In genomic region chr19:10872551-10873107, GRCh38 we compare ENCODE assay signal across 8 cellular contexts. TPM values are rescaled to one million over a fixed set of nuclear protein-coding genes. Genes with fewer than 3 reads are reported as not detected.
DNase-seq lines count a peak whose midpoint lies in the region; ATAC-seq, FAIRE-seq and TF ChIP-seq lines count a peak whose summit lies in the region.

No MANE protein-coding gene starts in this region.

- peak overlapping the region; percentile 13; the same call in 1 of the 2 replicates for H4K5ac ChIP-seq in IMR-90 (ENCODE audit: low read depth, low read length)

- TF ChIP-seq POLR2A in A549 (IDR thresholded peaks at IDR 0.05; ENCODE audit: low read length) (no peak), IMR-90 (IDR thresholded peaks at IDR 0.05; ENCODE audit: low read depth, low read length) (no peak)

- no TSS peak for BruUV-seq in IMR-90 (replicated peaks; lab: Mats Ljungman, UMichigan)

- H3K23ac ChIP-seq in IMR-90 (ENCODE audit: low read depth, low read length), result peak overlapping the region; percentile 87

- no peak overlapping the region; the same call in none of the 2 replicates for H3K56ac ChIP-seq in IMR-90 (ENCODE audit: extremely low read depth, insufficient read depth, low read length)

- H3K9me3 ChIP-seq in A549 (no peaks in the 10 kb centered on the region), IMR-90 (ENCODE audit: control insufficient read depth, insufficient read depth, low read length) (no peaks in the 10 kb centered on the region), mucosa of stomach (ENCODE audit: control insufficient read depth, low read length) (no peaks in the 10 kb centered on the region)

- H3K18ac ChIP-seq in IMR-90 (ENCODE audit: low read depth, low read length), result no peak overlapping the region; the same call in 1 of the 2 replicates

- POLR2A ChIA-PET in A549 (lab: Yijun Ruan, JAX) (interaction anchor here (0.8 kb wide), 1 partner anchor 64 kb away, joined by 5 read pairs; no protein-coding TSS in a partner anchor), IMR-90 (lab: Charles Lee; ENCODE audit: unreplicated experiment) (interaction anchor here (0.6 kb wide), 2 partner anchors 69 to 490 kb away, joined by 3 to 4 read pairs; no protein-coding TSS in a partner anchor)

- DNase-seq in A549 (ENCODE audit: low read depth in 1 of 2, low spot score in 1 of 2) (no peak), IMR-90 (no peak), astrocyte of the spinal cord (ENCODE audit: low read depth, low spot score) (no peak), GM03348 (ENCODE audit: low spot score) (no peak), NCI-H2081 (lab: John Stamatoyannopoulos, UW) (no peak), NCI-H82 treated with DMSO at 0.1 percent for 48 hours (lab: John Stamatoyannopoulos, UW; ENCODE audit: unreplicated experiment) (no peak)

- peaks cover 13 to 52% of the 10 kb centered on the region in 2 experiments for H3K79me1 ChIP-seq in IMR-90 (ENCODE audit: low read depth in 1 of 2, low read length in 2 of 2)

- H3K4me3 ChIP-seq in A549 (peak overlapping the region; percentile 99), IMR-90 (ENCODE audit: insufficient read depth, low read depth, low read length) (peak overlapping the region; percentile 97), astrocyte of the spinal cord (ENCODE audit: low read depth, low read length) (peak overlapping the region; percentile 92), mucosa of stomach (ENCODE audit: low read length) (peak overlapping the region; percentile 56)

- peak overlapping the region; percentile 95 for H2AK9ac ChIP-seq in IMR-90 (replicated peaks; ENCODE audit: low read depth, low read length, poor library complexity)

- H2BK20ac ChIP-seq in IMR-90 (ENCODE audit: low read depth, low read length), result no peak overlapping the region

- H3K4me2 ChIP-seq in A549 (peak overlapping the region; percentile 80), IMR-90 (ENCODE audit: low read depth, low read length) (peak overlapping the region; percentile 93)

- TF ChIP-seq RAD21 in A549 (conservative IDR thresholded peaks at IDR 0.05 in 1 of 2, IDR thresholded peaks at IDR 0.05 in 1 of 2), result no peak
- no peak for TF ChIP-seq RAD21 in IMR-90 (IDR thresholded peaks at IDR 0.05; ENCODE audit: low read length)

- H3K14ac ChIP-seq in IMR-90 (replicated peaks; ENCODE audit: low read depth, low read length), result peak overlapping the region; percentile 41

- no peak for ATAC-seq in A549
- no peak for ATAC-seq in IMR-90 (ENCODE audit: low read depth)
- ATAC-seq in HG02610 (IDR thresholded peaks at IDR 0.05; ENCODE audit: unreplicated experiment), result no peak

- dilution Hi-C loops in IMR-90 (cut with HindIII; ENCODE audit: low sequenced_read_pairs, unreplicated experiment), result no loop called here

- H2AK5ac ChIP-seq in IMR-90 (ENCODE audit: low read depth, low read length), result peak overlapping the region; percentile 89

- peak overlapping the region; percentile 96 for H2BK5ac ChIP-seq in IMR-90 (ENCODE audit: low read depth, low read length, poor library complexity, severe bottlenecking)

- CTCF ChIA-PET in A549 (lab: Yijun Ruan, JAX) (interaction anchor here (0.8 to 2.0 kb wide), 8 partner anchors 8 to 37 kb away, joined by 3 to 9 read pairs (median 4); partner anchors contain the start of gene TMED1), IMR-90 (lab: Yijun Ruan, JAX) (interaction anchor here (0.8 kb wide), 1 partner anchor 64 kb away, joined by 6 read pairs; no protein-coding TSS in a partner anchor)

- no peak for FAIRE-seq in A549 (lab: Jason Lieb, UNC)

- H4K91ac ChIP-seq in IMR-90 (ENCODE audit: insufficient read depth, low read depth, low read length), result peak overlapping the region; percentile 31

- 23% methylated on average over 16 of the region's 16 CpGs for WGBS in A549 (ENCODE audit: missing lambda C conversion rate)
- no CpG with 5 or more reads among the region's 16 CpGs for WGBS in IMR-90 (ENCODE audit: extremely low coverage in 2 of 2, insufficient read length in 1 of 2), 2 experiments

- H3K9ac ChIP-seq in IMR-90 (ENCODE audit: low read depth, low read length) (peak overlapping the region; percentile 93), mucosa of stomach (ENCODE audit: low read length) (peak overlapping the region; percentile 82)

- peak overlapping the region; percentile 54 for H3K4ac ChIP-seq in IMR-90 (ENCODE audit: low read depth, low read length)

- no peaks in the 10 kb centered on the region for H3K36me3 ChIP-seq in IMR-90 (ENCODE audit: control insufficient read depth, insufficient read depth, low read length)
- H3K36me3 ChIP-seq in mucosa of stomach (ENCODE audit: control insufficient read depth, insufficient read depth, low read length), result no peaks in the 10 kb centered on the region

- H3K4me1 ChIP-seq in A549 (peaks cover 11% of the 10 kb centered on the region; the same call in 1 of the 3 replicates), IMR-90 (ENCODE audit: control insufficient read depth, insufficient read depth, low read length) (peaks cover 6% of the 10 kb centered on the region), mucosa of stomach (ENCODE audit: control insufficient read depth, insufficient read depth, low read length) (peaks cover 16% of the 10 kb centered on the region)

- peaks cover 16% of the 10 kb centered on the region for H3K9me1 ChIP-seq in IMR-90 (ENCODE audit: insufficient read depth, low read length)

- H3K27ac ChIP-seq in A549, result peak overlapping the region; percentile 97 to 99
- H3K27ac ChIP-seq in IMR-90 (ENCODE audit: insufficient read depth, low read length), result peak overlapping the region; percentile 81

- H3K27me3 ChIP-seq in IMR-90 (ENCODE audit: control insufficient read depth, insufficient read depth, low read length) (no peaks in the 10 kb centered on the region), mucosa of stomach (ENCODE audit: control insufficient read depth, insufficient read depth, low read length) (no peaks in the 10 kb centered on the region)

- intact Hi-C loops in IMR-90 (cut with micrococcal nuclease), result loop anchor here (5.0 kb wide), 1 partner anchor 55 kb away; the partner anchor contains the start of genes TIMM29 and YIPF2

- peak overlapping the region; percentile 23 to 73; a peak in 3 of 4 replicates for H4K8ac ChIP-seq in IMR-90 (ENCODE audit: low read depth in 2 of 2, low read length in 2 of 2)

- TF ChIP-seq CTCF in A549 (IDR thresholded peaks at IDR 0.05) (no peak), IMR-90 (conservative IDR thresholded peaks at IDR 0.05; ENCODE audit: low read depth, low read length) (no peak), astrocyte of the spinal cord (IDR thresholded peaks at IDR 0.05; ENCODE audit: low read depth, low read length) (no peak)

- in situ Hi-C loops in IMR-90 (cut with MboI; ENCODE audit: low sequenced_read_pairs), result no loop called here
- in situ Hi-C loops in astrocyte of the spinal cord (cut with HindIII; ENCODE audit: low sequenced_read_pairs), result no loop called here

- peaks cover 30% of the 10 kb centered on the region for H4K20me1 ChIP-seq in IMR-90 (ENCODE audit: insufficient read depth, low read length)

- peak overlapping the region; percentile 85 for H2AFZ ChIP-seq in IMR-90 (replicated peaks; ENCODE audit: low read length, poor library complexity)

- no peak for TF ChIP-seq EP300 in A549 (IDR thresholded peaks at IDR 0.05)

- no peak overlapping the region for H2BK15ac ChIP-seq in IMR-90 (ENCODE audit: low read depth, low read length)

- no peak overlapping the region for H2BK120ac ChIP-seq in IMR-90 (ENCODE audit: low read depth, low read length)

RNA-seq across cellular contexts. Expression of gene CARM1, which starts 1.3 kb away (rescaled TPM):
- polyA plus RNA-seq in A549 (2011; rRNA removed) (14.3 and 15.2 TPM in 2 replicates), A549 (2017; fragmentation: RNase III; extraction: RNeasy Plus Mini Kit Qiagen cat#74134 plus additional on column Dnase treatment) (31.4 to 32.2 TPM (median 31.8 TPM) in 3 replicates), IMR-90 (2012; rRNA removed) (67.1 and 72.1 TPM in 2 replicates)
- polyA plus RNA-seq in A549 (2012; cell fraction: cytosol; rRNA removed), result 55.5 and 75.2 TPM in 2 replicates
- polyA plus RNA-seq in A549 (2012; cell fraction: nucleus; rRNA removed), result 59.7 and 93.6 TPM in 2 replicates
- 22.0 and 30.3 TPM in 2 replicates for polyA minus RNA-seq in A549 (2011; rRNA and poly(A)+ RNA removed)
- 17.2 and 20.3 TPM in 2 replicates for total RNA-seq in IMR-90 (2012; rRNA removed)
- 48.1 and 93.2 TPM in 2 replicates for polyA plus RNA-seq in IMR-90 (2012; cell fraction: cytosol; rRNA removed)
- 66.7 and 125 TPM in 2 replicates for polyA plus RNA-seq in IMR-90 (2012; cell fraction: nucleus; rRNA removed; ENCODE audit: low replicate concordance)

RNA-seq across cellular contexts. Expression of gene C19orf38, which starts 24.4 kb away (rescaled TPM):
- polyA plus RNA-seq in A549 (2011; rRNA removed) (0.13 and 0.40 TPM in 2 replicates), A549 (2017; fragmentation: RNase III; extraction: RNeasy Plus Mini Kit Qiagen cat#74134 plus additional on column Dnase treatment) (0.09 to 0.12 TPM (median 0.10 TPM) in 3 replicates), IMR-90 (2012; rRNA removed) (0.16 and 0.19 TPM in 2 replicates)
- polyA plus RNA-seq in A549 (2012; cell fraction: cytosol; rRNA removed), result 0.08 and 0.09 TPM in 2 replicates
- polyA plus RNA-seq in A549 (2012; cell fraction: nucleus; rRNA removed), result 0.10 and 0.56 TPM in 2 replicates
- polyA minus RNA-seq in A549 (2011; rRNA and poly(A)+ RNA removed), result 0.68 TPM in 1 of 2 replicates, not detected in the other
- total RNA-seq in IMR-90 (2012; rRNA removed), result 0.18 and 0.28 TPM in 2 replicates
- 0.51 and 0.58 TPM in 2 replicates for polyA plus RNA-seq in IMR-90 (2012; cell fraction: cytosol; rRNA removed)
- 0.61 and 0.69 TPM in 2 replicates for polyA plus RNA-seq in IMR-90 (2012; cell fraction: nucleus; rRNA removed; ENCODE audit: low replicate concordance)

RNA-seq across cellular contexts. Expression of gene TMED1, which starts 36.6 kb away (rescaled TPM):
- polyA plus RNA-seq in A549 (2011; rRNA removed), result 29.3 and 29.9 TPM in 2 replicates
- 49.9 and 54.2 TPM in 2 replicates for polyA plus RNA-seq in A549 (2012; cell fraction: cytosol; rRNA removed)
- polyA plus RNA-seq in A549 (2012; cell fraction: nucleus; rRNA removed), result 33.5 and 43.0 TPM in 2 replicates
- polyA plus RNA-seq in A549 (2017; fragmentation: RNase III; extraction: RNeasy Plus Mini Kit Qiagen cat#74134 plus additional on column Dnase treatment), result 36.2 to 37.4 TPM (median 37.0 TPM) in 3 replicates
- polyA minus RNA-seq in A549 (2011; rRNA and poly(A)+ RNA removed), result 9.7 and 10.7 TPM in 2 replicates
- 32.8 and 37.6 TPM in 2 replicates for total RNA-seq in IMR-90 (2012; rRNA removed)
- 41.4 and 46.3 TPM in 2 replicates for polyA plus RNA-seq in IMR-90 (2012; rRNA removed)
- polyA plus RNA-seq in IMR-90 (2012; cell fraction: cytosol; rRNA removed), result 69.8 and 76.0 TPM in 2 replicates
- 17.4 and 25.2 TPM in 2 replicates for polyA plus RNA-seq in IMR-90 (2012; cell fraction: nucleus; rRNA removed; ENCODE audit: low replicate concordance)

RNA-seq across cellular contexts. Expression of gene YIPF2, which starts 55.8 kb away (rescaled TPM):
- 13.1 and 15.6 TPM in 2 replicates for polyA plus RNA-seq in A549 (2011; rRNA removed)
- 22.3 and 31.1 TPM in 2 replicates for polyA plus RNA-seq in A549 (2012; cell fraction: cytosol; rRNA removed)
- 47.6 and 54.7 TPM in 2 replicates for polyA plus RNA-seq in A549 (2012; cell fraction: nucleus; rRNA removed)
- polyA plus RNA-seq in A549 (2017; fragmentation: RNase III; extraction: RNeasy Plus Mini Kit Qiagen cat#74134 plus additional on column Dnase treatment), result 14.5 to 18.2 TPM (median 17.5 TPM) in 3 replicates
- polyA minus RNA-seq in A549 (2011; rRNA and poly(A)+ RNA removed), result 12.0 and 13.9 TPM in 2 replicates
- 53.6 and 61.5 TPM in 2 replicates for total RNA-seq in IMR-90 (2012; rRNA removed)
- 78.0 and 110 TPM in 2 replicates for polyA plus RNA-seq in IMR-90 (2012; rRNA removed)
- polyA plus RNA-seq in IMR-90 (2012; cell fraction: cytosol; rRNA removed), result 74.0 and 129 TPM in 2 replicates
- 108 and 239 TPM in 2 replicates for polyA plus RNA-seq in IMR-90 (2012; cell fraction: nucleus; rRNA removed; ENCODE audit: low replicate concordance)

RNA-seq across cellular contexts. Expression of gene TIMM29, which starts 56.0 kb away (rescaled TPM):
- polyA plus RNA-seq in A549 (2011; rRNA removed) (7.8 and 9.1 TPM in 2 replicates), A549 (2017; fragmentation: RNase III; extraction: RNeasy Plus Mini Kit Qiagen cat#74134 plus additional on column Dnase treatment) (17.1 to 20.5 TPM (median 19.7 TPM) in 3 replicates), IMR-90 (2012; rRNA removed) (9.3 and 10.8 TPM in 2 replicates)
- polyA plus RNA-seq in A549 (2012; cell fraction: cytosol; rRNA removed), result 11.5 and 16.0 TPM in 2 replicates
- polyA plus RNA-seq in A549 (2012; cell fraction: nucleus; rRNA removed), result 10.6 and 14.3 TPM in 2 replicates
- polyA minus RNA-seq in A549 (2011; rRNA and poly(A)+ RNA removed), result 3.7 and 4.8 TPM in 2 replicates
- 13.4 and 13.9 TPM in 2 replicates for total RNA-seq in IMR-90 (2012; rRNA removed)
- polyA plus RNA-seq in IMR-90 (2012; cell fraction: cytosol; rRNA removed), result 13.5 and 20.9 TPM in 2 replicates
- polyA plus RNA-seq in IMR-90 (2012; cell fraction: nucleus; rRNA removed; ENCODE audit: low replicate concordance), result 5.5 and 16.3 TPM in 2 replicates
